Comparison of ENCODE assay signal across 1 cellular context in the genomic region with DNA sequence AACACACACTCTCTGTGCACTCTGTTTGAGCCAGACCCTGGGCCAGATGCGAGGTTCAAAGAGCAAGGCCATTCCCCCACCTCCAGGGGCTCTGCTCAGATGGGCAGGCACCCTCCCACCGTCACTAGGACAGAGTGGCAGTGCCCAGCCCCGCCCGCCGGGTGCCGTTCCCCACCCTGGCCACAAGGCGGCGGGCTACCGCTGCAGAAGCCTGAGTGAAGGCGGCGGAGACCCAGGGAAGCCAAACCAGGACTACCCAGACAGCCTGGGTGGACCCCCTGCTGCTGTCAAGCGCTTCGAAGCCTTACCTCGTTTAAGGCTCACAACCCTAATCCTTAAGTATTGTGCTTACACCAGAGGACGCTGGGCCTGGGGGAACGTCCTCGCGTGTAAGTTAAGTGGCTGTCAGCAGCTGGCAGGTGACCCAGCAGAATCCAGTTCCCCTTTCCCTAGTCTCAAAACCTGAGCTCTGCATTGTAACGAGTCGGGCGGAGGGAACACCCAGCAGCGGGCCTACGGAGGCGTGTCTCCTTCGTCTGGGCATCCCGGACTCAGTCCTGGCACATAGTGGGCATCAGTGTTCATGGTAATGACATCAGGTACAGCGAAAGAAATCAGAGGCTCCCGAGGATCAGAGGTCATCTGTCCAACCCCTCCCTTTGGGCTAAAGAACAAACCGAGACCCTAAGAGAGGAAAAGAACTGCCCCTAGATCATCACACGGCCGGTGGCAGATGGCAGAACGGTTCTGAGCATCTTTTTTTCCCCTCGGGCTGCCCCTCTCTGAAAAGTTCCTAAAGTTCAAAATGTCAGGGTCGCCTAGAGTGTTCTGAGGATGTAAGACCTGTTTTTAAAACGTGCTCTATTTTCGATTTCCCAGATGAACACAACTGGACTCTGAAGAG.
A peak's percentile ranks its signal among the peaks of the same experiment; 100 is the strongest.
TF ChIP-seq lines count a peak whose summit lies in the region.

No MANE protein-coding gene starts in this region.

TF ChIP-seq in HepG2, 621 proteins besides CTCF, POLR2A, EP300 and RAD21 (continued from another document and continues in another):
- TF ChIP-seq MYNN (CRISPR knock-in tag; IDR thresholded peaks at IDR 0.05; ENCODE audit: low read depth) (peak; percentile 94), LCORL (IDR thresholded peaks at IDR 0.05) (no peak), LCORL (CRISPR knock-in tag; IDR thresholded peaks at IDR 0.05) (peak; percentile 79), ZNF253 (CRISPR knock-in tag; IDR thresholded peaks at IDR 0.05; ENCODE audit: borderline replicate concordance) (no peak), HNRNPLL (IDR thresholded peaks at IDR 0.05; ENCODE audit: low read depth, low read length, poor library complexity, severe bottlenecking) (peak; percentile 15), ZKSCAN1 (IDR thresholded peaks at IDR 0.05; ENCODE audit: low read length) (no peak), ZNF24 (IDR thresholded peaks at IDR 0.05) (no peak), ZFAT (CRISPR knock-in tag; conservative IDR thresholded peaks at IDR 0.05) (no peak), IRX3 (CRISPR knock-in tag; IDR thresholded peaks at IDR 0.05; ENCODE audit: borderline replicate concordance, low read depth) (no peak), NFYB (CRISPR knock-in tag; IDR thresholded peaks at IDR 0.05) (no peak), SP2 (CRISPR knock-in tag; IDR thresholded peaks at IDR 0.05) (no peak), GZF1 (CRISPR knock-in tag; IDR thresholded peaks at IDR 0.05) (no peak), ZNF792 (CRISPR knock-in tag; IDR thresholded peaks at IDR 0.05) (peak; percentile 70; the same call in 1 of the 2 replicates), ZNF232 (CRISPR knock-in tag; IDR thresholded peaks at IDR 0.05; ENCODE audit: borderline replicate concordance) (no peak), RCOR2 (CRISPR knock-in tag; IDR thresholded peaks at IDR 0.05) (no peak), ZNF766 (CRISPR knock-in tag; IDR thresholded peaks at IDR 0.05; ENCODE audit: borderline replicate concordance) (no peak), ZNF543 (CRISPR knock-in tag; IDR thresholded peaks at IDR 0.05) (no peak), DNMT1 (CRISPR knock-in tag; IDR thresholded peaks at IDR 0.05) (peak; percentile 74; the same call in 1 of the 2 replicates), FOSL1 (CRISPR knock-in tag; IDR thresholded peaks at IDR 0.05; ENCODE audit: borderline replicate concordance) (no peak), HNRNPK (IDR thresholded peaks at IDR 0.05; ENCODE audit: low read depth, low read length, poor library complexity, severe bottlenecking) (no peak), ZMYM3 (CRISPR knock-in tag; IDR thresholded peaks at IDR 0.05) (no peak), SP4 (CRISPR knock-in tag; IDR thresholded peaks at IDR 0.05) (no peak), ZNF720 (CRISPR knock-in tag; IDR thresholded peaks at IDR 0.05) (no peak), ZNF160 (CRISPR knock-in tag; IDR thresholded peaks at IDR 0.05) (no peak), POGZ (CRISPR knock-in tag; IDR thresholded peaks at IDR 0.05) (peak; percentile 56; the same call in 1 of the 2 replicates), ZNF605 (CRISPR knock-in tag; IDR thresholded peaks at IDR 0.05) (peak; percentile 82), MEF2D (CRISPR knock-in tag; IDR thresholded peaks at IDR 0.05) (no peak), SNRNP70 (IDR thresholded peaks at IDR 0.05; ENCODE audit: low read depth, low read length) (no peak), HHEX (CRISPR knock-in tag; IDR thresholded peaks at IDR 0.05) (no peak)
- TF ChIP-seq, protein P1, sequence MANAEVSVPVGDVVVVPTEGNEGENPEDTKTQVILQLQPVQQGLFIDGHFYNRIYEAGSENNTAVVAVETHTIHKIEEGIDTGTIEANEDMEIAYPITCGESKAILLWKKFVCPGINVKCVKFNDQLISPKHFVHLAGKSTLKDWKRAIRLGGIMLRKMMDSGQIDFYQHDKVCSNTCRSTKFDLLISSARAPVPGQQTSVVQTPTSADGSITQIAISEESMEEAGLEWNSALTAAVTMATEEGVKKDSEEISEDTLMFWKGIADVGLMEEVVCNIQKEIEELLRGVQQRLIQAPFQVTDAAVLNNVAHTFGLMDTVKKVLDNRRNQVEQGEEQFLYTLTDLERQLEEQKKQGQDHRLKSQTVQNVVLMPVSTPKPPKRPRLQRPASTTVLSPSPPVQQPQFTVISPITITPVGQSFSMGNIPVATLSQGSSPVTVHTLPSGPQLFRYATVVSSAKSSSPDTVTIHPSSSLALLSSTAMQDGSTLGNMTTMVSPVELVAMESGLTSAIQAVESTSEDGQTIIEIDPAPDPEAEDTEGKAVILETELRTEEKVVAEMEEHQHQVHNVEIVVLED (CRISPR knock-in tag; IDR thresholded peaks at IDR 0.05; ENCODE audit: borderline replicate concordance), result no peak; the same call in 1 of the 2 replicates
- TF ChIP-seq, protein P2, sequence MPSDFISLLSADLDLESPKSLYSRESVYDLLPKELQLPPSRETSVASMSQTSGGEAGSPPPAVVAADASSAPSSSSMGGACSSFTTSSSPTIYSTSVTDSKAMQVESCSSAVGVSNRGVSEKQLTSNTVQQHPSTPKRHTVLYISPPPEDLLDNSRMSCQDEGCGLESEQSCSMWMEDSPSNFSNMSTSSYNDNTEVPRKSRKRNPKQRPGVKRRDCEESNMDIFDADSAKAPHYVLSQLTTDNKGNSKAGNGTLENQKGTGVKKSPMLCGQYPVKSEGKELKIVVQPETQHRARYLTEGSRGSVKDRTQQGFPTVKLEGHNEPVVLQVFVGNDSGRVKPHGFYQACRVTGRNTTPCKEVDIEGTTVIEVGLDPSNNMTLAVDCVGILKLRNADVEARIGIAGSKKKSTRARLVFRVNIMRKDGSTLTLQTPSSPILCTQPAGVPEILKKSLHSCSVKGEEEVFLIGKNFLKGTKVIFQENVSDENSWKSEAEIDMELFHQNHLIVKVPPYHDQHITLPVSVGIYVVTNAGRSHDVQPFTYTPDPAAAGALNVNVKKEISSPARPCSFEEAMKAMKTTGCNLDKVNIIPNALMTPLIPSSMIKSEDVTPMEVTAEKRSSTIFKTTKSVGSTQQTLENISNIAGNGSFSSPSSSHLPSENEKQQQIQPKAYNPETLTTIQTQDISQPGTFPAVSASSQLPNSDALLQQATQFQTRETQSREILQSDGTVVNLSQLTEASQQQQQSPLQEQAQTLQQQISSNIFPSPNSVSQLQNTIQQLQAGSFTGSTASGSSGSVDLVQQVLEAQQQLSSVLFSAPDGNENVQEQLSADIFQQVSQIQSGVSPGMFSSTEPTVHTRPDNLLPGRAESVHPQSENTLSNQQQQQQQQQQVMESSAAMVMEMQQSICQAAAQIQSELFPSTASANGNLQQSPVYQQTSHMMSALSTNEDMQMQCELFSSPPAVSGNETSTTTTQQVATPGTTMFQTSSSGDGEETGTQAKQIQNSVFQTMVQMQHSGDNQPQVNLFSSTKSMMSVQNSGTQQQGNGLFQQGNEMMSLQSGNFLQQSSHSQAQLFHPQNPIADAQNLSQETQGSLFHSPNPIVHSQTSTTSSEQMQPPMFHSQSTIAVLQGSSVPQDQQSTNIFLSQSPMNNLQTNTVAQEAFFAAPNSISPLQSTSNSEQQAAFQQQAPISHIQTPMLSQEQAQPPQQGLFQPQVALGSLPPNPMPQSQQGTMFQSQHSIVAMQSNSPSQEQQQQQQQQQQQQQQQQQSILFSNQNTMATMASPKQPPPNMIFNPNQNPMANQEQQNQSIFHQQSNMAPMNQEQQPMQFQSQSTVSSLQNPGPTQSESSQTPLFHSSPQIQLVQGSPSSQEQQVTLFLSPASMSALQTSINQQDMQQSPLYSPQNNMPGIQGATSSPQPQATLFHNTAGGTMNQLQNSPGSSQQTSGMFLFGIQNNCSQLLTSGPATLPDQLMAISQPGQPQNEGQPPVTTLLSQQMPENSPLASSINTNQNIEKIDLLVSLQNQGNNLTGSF (CRISPR knock-in tag; IDR thresholded peaks at IDR 0.05), result no peak
- TF ChIP-seq, protein P3, sequence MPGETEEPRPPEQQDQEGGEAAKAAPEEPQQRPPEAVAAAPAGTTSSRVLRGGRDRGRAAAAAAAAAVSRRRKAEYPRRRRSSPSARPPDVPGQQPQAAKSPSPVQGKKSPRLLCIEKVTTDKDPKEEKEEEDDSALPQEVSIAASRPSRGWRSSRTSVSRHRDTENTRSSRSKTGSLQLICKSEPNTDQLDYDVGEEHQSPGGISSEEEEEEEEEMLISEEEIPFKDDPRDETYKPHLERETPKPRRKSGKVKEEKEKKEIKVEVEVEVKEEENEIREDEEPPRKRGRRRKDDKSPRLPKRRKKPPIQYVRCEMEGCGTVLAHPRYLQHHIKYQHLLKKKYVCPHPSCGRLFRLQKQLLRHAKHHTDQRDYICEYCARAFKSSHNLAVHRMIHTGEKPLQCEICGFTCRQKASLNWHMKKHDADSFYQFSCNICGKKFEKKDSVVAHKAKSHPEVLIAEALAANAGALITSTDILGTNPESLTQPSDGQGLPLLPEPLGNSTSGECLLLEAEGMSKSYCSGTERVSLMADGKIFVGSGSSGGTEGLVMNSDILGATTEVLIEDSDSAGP (CRISPR knock-in tag; IDR thresholded peaks at IDR 0.05; ENCODE audit: borderline replicate concordance), result peak; percentile 49
- TF ChIP-seq, protein P4, sequence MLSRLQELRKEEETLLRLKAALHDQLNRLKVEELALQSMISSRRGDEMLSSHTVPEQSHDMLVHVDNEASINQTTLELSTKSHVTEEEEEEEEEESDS (CRISPR knock-in tag; IDR thresholded peaks at IDR 0.05; ENCODE audit: borderline replicate concordance), result no peak
- TF ChIP-seq, protein P5, sequence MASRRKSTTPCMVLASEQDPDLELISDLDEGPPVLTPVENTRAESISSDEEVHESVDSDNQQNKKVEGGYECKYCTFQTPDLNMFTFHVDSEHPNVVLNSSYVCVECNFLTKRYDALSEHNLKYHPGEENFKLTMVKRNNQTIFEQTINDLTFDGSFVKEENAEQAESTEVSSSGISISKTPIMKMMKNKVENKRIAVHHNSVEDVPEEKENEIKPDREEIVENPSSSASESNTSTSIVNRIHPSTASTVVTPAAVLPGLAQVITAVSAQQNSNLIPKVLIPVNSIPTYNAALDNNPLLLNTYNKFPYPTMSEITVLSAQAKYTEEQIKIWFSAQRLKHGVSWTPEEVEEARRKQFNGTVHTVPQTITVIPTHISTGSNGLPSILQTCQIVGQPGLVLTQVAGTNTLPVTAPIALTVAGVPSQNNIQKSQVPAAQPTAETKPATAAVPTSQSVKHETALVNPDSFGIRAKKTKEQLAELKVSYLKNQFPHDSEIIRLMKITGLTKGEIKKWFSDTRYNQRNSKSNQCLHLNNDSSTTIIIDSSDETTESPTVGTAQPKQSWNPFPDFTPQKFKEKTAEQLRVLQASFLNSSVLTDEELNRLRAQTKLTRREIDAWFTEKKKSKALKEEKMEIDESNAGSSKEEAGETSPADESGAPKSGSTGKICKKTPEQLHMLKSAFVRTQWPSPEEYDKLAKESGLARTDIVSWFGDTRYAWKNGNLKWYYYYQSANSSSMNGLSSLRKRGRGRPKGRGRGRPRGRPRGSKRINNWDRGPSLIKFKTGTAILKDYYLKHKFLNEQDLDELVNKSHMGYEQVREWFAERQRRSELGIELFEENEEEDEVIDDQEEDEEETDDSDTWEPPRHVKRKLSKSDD (CRISPR knock-in tag; IDR thresholded peaks at IDR 0.05; ENCODE audit: low read depth), result no peak
- TF ChIP-seq, protein P6, sequence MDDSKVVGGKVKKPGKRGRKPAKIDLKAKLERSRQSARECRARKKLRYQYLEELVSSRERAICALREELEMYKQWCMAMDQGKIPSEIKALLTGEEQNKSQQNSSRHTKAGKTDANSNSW (CRISPR knock-in tag; IDR thresholded peaks at IDR 0.05; ENCODE audit: borderline replicate concordance), result no peak
- TF ChIP-seq, protein P7, sequence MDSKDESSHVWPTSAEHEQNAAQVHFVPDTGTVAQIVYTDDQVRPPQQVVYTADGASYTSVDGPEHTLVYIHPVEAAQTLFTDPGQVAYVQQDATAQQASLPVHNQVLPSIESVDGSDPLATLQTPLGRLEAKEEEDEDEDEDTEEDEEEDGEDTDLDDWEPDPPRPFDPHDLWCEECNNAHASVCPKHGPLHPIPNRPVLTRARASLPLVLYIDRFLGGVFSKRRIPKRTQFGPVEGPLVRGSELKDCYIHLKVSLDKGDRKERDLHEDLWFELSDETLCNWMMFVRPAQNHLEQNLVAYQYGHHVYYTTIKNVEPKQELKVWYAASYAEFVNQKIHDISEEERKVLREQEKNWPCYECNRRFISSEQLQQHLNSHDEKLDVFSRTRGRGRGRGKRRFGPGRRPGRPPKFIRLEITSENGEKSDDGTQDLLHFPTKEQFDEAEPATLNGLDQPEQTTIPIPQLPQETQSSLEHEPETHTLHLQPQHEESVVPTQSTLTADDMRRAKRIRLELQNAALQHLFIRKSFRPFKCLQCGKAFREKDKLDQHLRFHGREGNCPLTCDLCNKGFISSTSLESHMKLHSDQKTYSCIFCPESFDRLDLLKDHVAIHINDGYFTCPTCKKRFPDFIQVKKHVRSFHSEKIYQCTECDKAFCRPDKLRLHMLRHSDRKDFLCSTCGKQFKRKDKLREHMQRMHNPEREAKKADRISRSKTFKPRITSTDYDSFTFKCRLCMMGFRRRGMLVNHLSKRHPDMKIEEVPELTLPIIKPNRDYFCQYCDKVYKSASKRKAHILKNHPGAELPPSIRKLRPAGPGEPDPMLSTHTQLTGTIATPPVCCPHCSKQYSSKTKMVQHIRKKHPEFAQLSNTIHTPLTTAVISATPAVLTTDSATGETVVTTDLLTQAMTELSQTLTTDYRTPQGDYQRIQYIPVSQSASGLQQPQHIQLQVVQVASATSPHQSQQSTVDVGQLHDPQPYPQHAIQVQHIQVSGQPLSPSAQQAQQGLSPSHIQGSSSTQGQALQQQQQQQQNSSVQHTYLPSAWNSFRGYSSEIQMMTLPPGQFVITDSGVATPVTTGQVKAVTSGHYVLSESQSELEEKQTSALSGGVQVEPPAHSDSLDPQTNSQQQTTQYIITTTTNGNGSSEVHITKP (CRISPR knock-in tag; IDR thresholded peaks at IDR 0.05; ENCODE audit: low read depth), result no peak
- TF ChIP-seq, protein P8, sequence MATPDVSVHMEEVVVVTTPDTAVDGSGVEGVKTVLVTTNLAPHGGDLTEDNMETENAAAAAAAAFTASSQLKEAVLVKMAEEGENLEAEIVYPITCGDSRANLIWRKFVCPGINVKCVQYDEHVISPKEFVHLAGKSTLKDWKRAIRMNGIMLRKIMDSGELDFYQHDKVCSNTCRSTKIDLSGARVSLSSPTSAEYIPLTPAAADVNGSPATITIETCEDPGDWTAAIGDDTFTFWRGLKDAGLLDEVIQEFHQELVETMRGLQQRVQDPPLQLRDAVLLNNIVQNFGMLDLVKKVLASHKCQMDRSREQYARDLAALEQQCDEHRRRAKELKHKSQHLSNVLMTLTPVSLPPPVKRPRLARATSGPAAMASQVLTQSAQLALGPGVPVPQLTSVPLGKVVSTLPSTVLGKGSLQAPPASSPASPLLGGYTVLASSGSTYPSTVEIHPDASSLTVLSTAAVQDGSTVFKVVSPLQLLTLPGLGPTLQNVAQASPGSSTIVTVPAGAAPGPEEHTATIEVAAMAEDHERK (CRISPR knock-in tag; IDR thresholded peaks at IDR 0.05; ENCODE audit: low read depth), result no peak
- TF ChIP-seq, protein P9, sequence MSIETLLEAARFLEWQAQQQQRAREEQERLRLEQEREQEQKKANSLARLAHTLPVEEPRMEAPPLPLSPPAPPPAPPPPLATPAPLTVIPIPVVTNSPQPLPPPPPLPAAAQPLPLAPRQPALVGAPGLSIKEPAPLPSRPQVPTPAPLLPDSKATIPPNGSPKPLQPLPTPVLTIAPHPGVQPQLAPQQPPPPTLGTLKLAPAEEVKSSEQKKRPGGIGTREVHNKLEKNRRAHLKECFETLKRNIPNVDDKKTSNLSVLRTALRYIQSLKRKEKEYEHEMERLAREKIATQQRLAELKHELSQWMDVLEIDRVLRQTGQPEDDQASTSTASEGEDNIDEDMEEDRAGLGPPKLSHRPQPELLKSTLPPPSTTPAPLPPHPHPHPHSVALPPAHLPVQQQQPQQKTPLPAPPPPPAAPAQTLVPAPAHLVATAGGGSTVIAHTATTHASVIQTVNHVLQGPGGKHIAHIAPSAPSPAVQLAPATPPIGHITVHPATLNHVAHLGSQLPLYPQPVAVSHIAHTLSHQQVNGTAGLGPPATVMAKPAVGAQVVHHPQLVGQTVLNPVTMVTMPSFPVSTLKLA (IDR thresholded peaks at IDR 0.05), result no peak
